8 cellular contexts compared by ENCODE assay signal in genomic region chr11:102940714-102941588, GRCh38. TPM values are rescaled to one million over a fixed set of nuclear protein-coding genes. Genes with fewer than 3 reads are reported as not detected.
DNase-seq lines count a peak whose midpoint lies in the region; ATAC-seq and TF ChIP-seq lines count a peak whose summit lies in the region.

No MANE protein-coding gene starts in this region.

- H3K9me3 ChIP-seq in MG63, result no peaks in the 10 kb centered on the region

- POLR2A ChIA-PET in HEK293T (lab: Yijun Ruan, JAX), result no interaction called here

- DNase-seq in A172 (ENCODE audit: low spot score), result peak; percentile 63
- no peak for DNase-seq in GM06990 (ENCODE audit: extremely low read depth, insufficient read length)
- DNase-seq in HEK293T (ENCODE audit: extremely low spot score), result peak; percentile 72
- peak; percentile 28 for DNase-seq in MG63
- DNase-seq in SHP77 treated with DMSO at 0.1 percent for 48 hours (lab: John Stamatoyannopoulos, UW), result peak; percentile 26
- DNase-seq in cardiac fibroblast (ENCODE audit: low read depth in 2 of 2), result peak; percentile 76 to 80
- peak; percentile 33 to 36 for DNase-seq in left colon
- DNase-seq in stimulated activated CD8-positive, alpha-beta memory T cell treated with anti-CD3 and anti-CD28 coated beads, Interleukin-4, amount 100 ng/mL, for 48 hours, result peak; percentile 39

- peak; percentile 70 for TF ChIP-seq CTCF in GM06990 (IDR thresholded peaks at IDR 0.05; ENCODE audit: insufficient read depth, low read length, poor library complexity, severe bottlenecking)
- TF ChIP-seq CTCF in cardiac fibroblast (IDR thresholded peaks at IDR 0.05; ENCODE audit: low read depth, low read length), result peak; percentile 61

- peak; percentile 80 for ATAC-seq in left colon

- no peak overlapping the region for H3K4me3 ChIP-seq in GM06990 (replicated peaks; ENCODE audit: low read depth, low read length)
- H3K4me3 ChIP-seq in MG63, result no peak overlapping the region
- no peak overlapping the region for H3K4me3 ChIP-seq in cardiac fibroblast (replicated peaks in 1 of 2; ENCODE audit: low read depth in 2 of 2, low read length in 2 of 2)

- CTCF ChIA-PET in HEK293T (lab: Yijun Ruan, JAX), result interaction anchor here (0.7 to 1.3 kb wide), 9 partner anchors 13 to 522 kb away, joined by 3 to 14 read pairs (median 3); no protein-coding TSS in a partner anchor

- no peaks in the 10 kb centered on the region for H3K36me3 ChIP-seq in GM06990 (ENCODE audit: control insufficient read depth, insufficient read depth, low read length)
- no peaks in the 10 kb centered on the region for H3K36me3 ChIP-seq in MG63

- intact Hi-C loops in left colon (cut with DNase I, micrococcal nuclease), result loop anchor here in 1 of 2 donors (10.0 kb wide), 1 partner anchor 206 kb away; no protein-coding TSS in a partner anchor

- no peaks in the 10 kb centered on the region; the same call in 1 of the 2 replicates for H3K27me3 ChIP-seq in GM06990 (replicated peaks; ENCODE audit: control insufficient read depth, insufficient read depth, low read length)
- no peaks in the 10 kb centered on the region for H3K27me3 ChIP-seq in MG63

TF ChIP-seq in HEK293T, 16 proteins besides CTCF, POLR2A, EP300 and RAD21:
- TF ChIP-seq ELF4 (IDR thresholded peaks at IDR 0.05) (no peak), ARNT (IDR thresholded peaks at IDR 0.05) (no peak), L3MBTL2 (conservative IDR thresholded peaks at IDR 0.05) (no peak), HDGF (IDR thresholded peaks at IDR 0.05; ENCODE audit: borderline replicate concordance) (no peak), SUZ12 (IDR thresholded peaks at IDR 0.05) (no peak), PKNOX1 (IDR thresholded peaks at IDR 0.05) (no peak), CTBP1 (IDR thresholded peaks at IDR 0.05; ENCODE audit: borderline replicate concordance) (no peak), LEF1 (IDR thresholded peaks at IDR 0.05; ENCODE audit: borderline replicate concordance) (no peak)

RNA-seq across cellular contexts. Expression of gene MMP13, which starts 14.6 kb away (rescaled TPM):
- 2.3 and 4.2 TPM in 2 replicates for total RNA-seq in A172 (2014; rRNA removed; shearing (Covaris generic))
- total RNA-seq in MG63 (2014; rRNA removed; shearing (Covaris generic); ENCODE audit: low replicate concordance), result not detected in 2 replicates
- total RNA-seq in left colon, result not detected
